8 cellular contexts compared by ENCODE assay signal in the genomic region with DNA sequence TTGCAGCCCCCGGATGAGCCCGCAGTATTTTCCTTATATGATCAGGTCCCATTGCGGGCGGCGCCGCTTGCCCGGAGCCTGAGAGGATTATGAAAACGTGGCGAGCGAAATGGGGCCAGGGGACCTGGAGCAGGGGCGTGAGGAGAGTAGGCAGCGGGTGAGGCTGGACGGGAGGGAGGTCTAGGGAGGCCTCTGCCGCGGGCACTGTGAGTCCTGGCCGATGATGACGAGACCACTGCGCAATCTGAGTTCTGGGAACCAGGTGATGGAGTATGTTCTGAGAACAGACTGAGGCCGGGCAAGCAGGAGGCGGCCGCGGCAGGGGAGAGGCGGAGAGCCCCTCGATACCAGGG. TPM values are rescaled to one million over a fixed set of nuclear protein-coding genes. Genes with fewer than 3 reads are reported as not detected.
A peak's percentile ranks its signal among the peaks of the same experiment; 100 is the strongest.
DNase-seq lines count a peak whose midpoint lies in the region; ATAC-seq and TF ChIP-seq lines count a peak whose summit lies in the region.

No MANE protein-coding gene starts in this region.

- H3K27me3 ChIP-seq in neuron (ENCODE audit: insufficient read depth, low read length): no peaks in the 10 kb centered on the region

- no peaks in the 10 kb centered on the region for H3K36me3 ChIP-seq in neuron (ENCODE audit: insufficient read depth, low read length)

- peak overlapping the region; percentile 97 for H3K4me3 Mint-ChIP-seq in activated T-cell treated with anti-CD3 and anti-CD28 coated beads, Interleukin-2, amount 50 U/mL, for 24 hours
- H3K4me3 Mint-ChIP-seq in type B pancreatic cell: peak overlapping the region; percentile 92

- peaks cover 2% of the 10 kb centered on the region for H3K9me3 ChIP-seq in neuron (ENCODE audit: low read length)

- H3K9me3 Mint-ChIP-seq in activated T-cell treated with anti-CD3 and anti-CD28 coated beads, Interleukin-2, amount 50 U/mL, for 24 hours: peaks cover 12% of the 10 kb centered on the region
- peaks cover 13% of the 10 kb centered on the region for H3K9me3 Mint-ChIP-seq in type B pancreatic cell

- H3K4me3 ChIP-seq in fibroblast of pulmonary artery (replicated peaks; ENCODE audit: low read depth, low read length) (peak overlapping the region; percentile 84), neuron (ENCODE audit: low read length) (peak overlapping the region; percentile 72)

- no peaks in the 10 kb centered on the region for H3K27me3 Mint-ChIP-seq in activated T-cell treated with anti-CD3 and anti-CD28 coated beads, Interleukin-2, amount 50 U/mL, for 24 hours
- no peaks in the 10 kb centered on the region for H3K27me3 Mint-ChIP-seq in type B pancreatic cell

- peak overlapping the region; percentile 84 for H2AFZ ChIP-seq in neuron (ENCODE audit: low read depth, low read length)

- H3K36me3 Mint-ChIP-seq in activated T-cell treated with anti-CD3 and anti-CD28 coated beads, Interleukin-2, amount 50 U/mL, for 24 hours (ENCODE audit: low read depth): peaks cover 27% of the 10 kb centered on the region
- H3K36me3 Mint-ChIP-seq in type B pancreatic cell: peaks cover 28% of the 10 kb centered on the region

- peaks cover 19% of the 10 kb centered on the region for H3K4me1 ChIP-seq in neuron (ENCODE audit: insufficient read depth, low read length)

- DNase-seq in NK-92 treated with Interleukin-12 subunit alpha and Interleukin-12 subunit beta, amount 100 ng/mL, for 24 hours (lab: John Stamatoyannopoulos, UW): peak; percentile 67
- no peak for DNase-seq in NK-92 (lab: John Stamatoyannopoulos, UW; ENCODE audit: unreplicated experiment)
- DNase-seq in NCI-H2171 treated with DMSO at 0.1 percent for 48 hours (lab: John Stamatoyannopoulos, UW): peak; percentile 64
- DNase-seq in activated T-cell treated with anti-CD3 and anti-CD28 coated beads, Interleukin-2, amount 50 U/mL, for 24 hours: no peak
- DNase-seq in fibroblast of pulmonary artery (ENCODE audit: low read depth): peak; percentile 65
- peak; percentile 76 for DNase-seq in type B pancreatic cell (ENCODE audit: extremely low spot score, unreplicated experiment)

- peaks cover 53% of the 10 kb centered on the region for H3K4me1 Mint-ChIP-seq in activated T-cell treated with anti-CD3 and anti-CD28 coated beads, Interleukin-2, amount 50 U/mL, for 24 hours (ENCODE audit: low read depth)
- H3K4me1 Mint-ChIP-seq in type B pancreatic cell (ENCODE audit: unreplicated experiment): peaks cover 26% of the 10 kb centered on the region

- TF ChIP-seq CTCF in fibroblast of pulmonary artery (IDR thresholded peaks at IDR 0.05; ENCODE audit: low read length, missing control alignments) (no peak), type B pancreatic cell (conservative IDR thresholded peaks at IDR 0.05) (no peak)

- peak; percentile 27 for ATAC-seq in HG02870 (IDR thresholded peaks at IDR 0.05; ENCODE audit: unreplicated experiment)

- peak overlapping the region; percentile 99 for H3K27ac Mint-ChIP-seq in activated T-cell treated with anti-CD3 and anti-CD28 coated beads, Interleukin-2, amount 50 U/mL, for 24 hours
- peak overlapping the region; percentile 92 for H3K27ac Mint-ChIP-seq in type B pancreatic cell

RNA-seq across cellular contexts. Expression of gene ACAA2, which starts 0.8 kb away (rescaled TPM):
- total RNA-seq in type B pancreatic cell (ENCODE audit: low replicate concordance): 66.7 and 99.0 TPM in 2 replicates

Comparison
In these comparisons a context has a peak if more than half of its experiments do, and no peak if none do; other contexts are left out.
1. DNase-seq: peak in NK-92 treated with Interleukin-12 subunit alpha and Interleukin-12 subunit beta, amount 100 ng/mL, for 24 hours (single experiment), NCI-H2171 treated with DMSO at 0.1 percent for 48 hours (single experiment), fibroblast of pulmonary artery (single experiment) and type B pancreatic cell (single experiment); none in NK-92 (single experiment) and activated T-cell treated with anti-CD3 and anti-CD28 coated beads, Interleukin-2, amount 50 U/mL, for 24 hours (single experiment).